33 cellular contexts compared by ENCODE assay signal in the genomic region with DNA sequence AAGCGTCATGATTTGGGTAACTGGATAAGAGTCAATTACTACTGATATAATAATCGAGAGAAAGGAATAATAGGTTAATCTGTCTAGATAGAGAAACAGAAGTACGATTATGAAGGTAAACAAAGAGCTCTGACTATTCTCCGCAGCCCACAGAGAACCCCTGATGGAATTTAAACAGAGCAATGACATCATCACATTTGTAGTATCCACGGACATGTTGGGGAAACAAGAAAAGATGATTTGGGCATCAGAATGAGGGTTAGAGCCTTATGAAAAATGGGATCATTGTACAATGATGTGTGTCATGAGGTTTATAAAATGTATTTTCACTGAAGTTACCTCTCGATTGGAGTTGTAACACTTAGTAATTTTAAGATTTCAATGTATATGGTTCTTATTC.
"Had no signal": no experiment of that assay in that cellular context is flagged by ENCODE, and none has a peak within 500 bp of the region (broad histone marks: within the 10 kb centered on the region; RNA-seq: fewer than 3 reads in every experiment).

No MANE protein-coding gene starts in this region.

- H3K36me3 ChIP-seq: adrenal gland, ascending aorta, brain microvascular endothelial cell, breast epithelium, cardiac muscle cell had no signal

- H3K4me1 ChIP-seq: adrenal gland, ascending aorta, body of pancreas, breast epithelium had no signal

- ATAC-seq: activated naive CD4-positive, alpha-beta T cell treated with anti-CD3 and anti-CD28 coated beads, Interleukin-2, amount 50 U/mL, for 72 hours; activated naive CD8-positive, alpha-beta T cell treated with anti-CD3 and anti-CD28 coated beads, Interleukin-2, amount 50 U/mL, for 24 hours; activated T-cell treated with anti-CD3 and anti-CD28 coated beads, Interleukin-2, amount 50 U/mL, for 4 hours; activated T-cell treated with anti-CD3 and anti-CD28 coated beads, Interleukin-2, amount 50 U/mL, for 72 hours; activated T-helper 17 cell treated with anti-CD3 and anti-CD28 coated beads, Interleukin-2, amount 50 U/mL, for 72 hours; body of pancreas had no signal

- FAIRE-seq: astrocyte, bronchial epithelial cell had no signal

- H3K9me3 ChIP-seq: adrenal gland, ascending aorta, body of pancreas, breast epithelium had no signal

- DNase-seq: activated effector memory CD4-positive, alpha-beta T cell treated with anti-CD3 and anti-CD28 coated beads, Interleukin-2, amount 50 U/mL, for 16 hours; activated effector memory CD4-positive, alpha-beta T cell treated with Interleukin-2 at 50 U/mL for 16 hours; activated gamma-delta T cell; activated gamma-delta T cell treated with Interleukin-2 at 50 U/mL for 16 hours; activated naive CD4-positive, alpha-beta T cell; activated naive CD4-positive, alpha-beta T cell treated with anti-CD3 and anti-CD28 coated beads for 36 hours; activated naive CD4-positive, alpha-beta T cell treated with anti-CD3 and anti-CD28 coated beads, Interleukin-2, amount 10 ng/mL, durations not matched to agents 7 days and 5 days; activated naive CD4-positive, alpha-beta T cell treated with anti-CD3 and anti-CD28 coated beads, Interleukin-2, amount 50 U/mL, for 16 hours; activated naive CD4-positive, alpha-beta T cell treated with Interleukin-2 at 50 U/mL for 16 hours; activated naive CD8-positive, alpha-beta T cell treated with anti-CD3 and anti-CD28 coated beads for 36 hours; activated naive CD8-positive, alpha-beta T cell treated with anti-CD3 and anti-CD28 coated beads, Interleukin-2, amount 10 ng/mL, durations not matched to agents 7 days and 5 days; activated naive CD8-positive, alpha-beta T cell treated with anti-CD3 and anti-CD28 coated beads, Interleukin-2, amount 50 U/mL, for 24 hours; activated T-cell treated with anti-CD3 and anti-CD28 coated beads, Interleukin-2, amount 50 U/mL, for 24 hours; activated T-cell treated with anti-CD3 and anti-CD28 coated beads, Interleukin-2, amount 50 U/mL, for 4 hours; activated T-cell treated with anti-CD3 and anti-CD28 coated beads, Interleukin-2, amount 50 U/mL, for 48 hours; activated T-cell treated with anti-CD3 and anti-CD28 coated beads, Interleukin-2, amount 50 U/mL, for 72 hours; adrenal gland; amniotic stem cell; amygdala; anterior cingulate cortex; aorta; body of pancreas; brain microvascular endothelial cell; caudate nucleus; central memory CD4-positive, alpha-beta T cell; cerebellar nuclear complex had no signal

- H3K4me3 ChIP-seq: adrenal gland, ascending aorta, body of pancreas, breast epithelium, cardiac muscle cell had no signal

- H3K27ac ChIP-seq: adrenal gland, ascending aorta, body of pancreas, brain microvascular endothelial cell, breast epithelium, cardiac muscle cell had no signal

- H3K27me3 ChIP-seq: adrenal gland, ascending aorta, body of pancreas, brain microvascular endothelial cell, breast epithelium, cardiac muscle cell had no signal
